1 cellular context compared by ENCODE assay signal in genomic region chr7:127699853-127700252, GRCh38.
TF ChIP-seq lines count a peak whose summit lies in the region.

No MANE protein-coding gene starts in this region.

TF ChIP-seq in WTC11, 78 proteins besides CTCF, POLR2A, EP300 and RAD21 (continued from another document):
- TF ChIP-seq, protein P1, sequence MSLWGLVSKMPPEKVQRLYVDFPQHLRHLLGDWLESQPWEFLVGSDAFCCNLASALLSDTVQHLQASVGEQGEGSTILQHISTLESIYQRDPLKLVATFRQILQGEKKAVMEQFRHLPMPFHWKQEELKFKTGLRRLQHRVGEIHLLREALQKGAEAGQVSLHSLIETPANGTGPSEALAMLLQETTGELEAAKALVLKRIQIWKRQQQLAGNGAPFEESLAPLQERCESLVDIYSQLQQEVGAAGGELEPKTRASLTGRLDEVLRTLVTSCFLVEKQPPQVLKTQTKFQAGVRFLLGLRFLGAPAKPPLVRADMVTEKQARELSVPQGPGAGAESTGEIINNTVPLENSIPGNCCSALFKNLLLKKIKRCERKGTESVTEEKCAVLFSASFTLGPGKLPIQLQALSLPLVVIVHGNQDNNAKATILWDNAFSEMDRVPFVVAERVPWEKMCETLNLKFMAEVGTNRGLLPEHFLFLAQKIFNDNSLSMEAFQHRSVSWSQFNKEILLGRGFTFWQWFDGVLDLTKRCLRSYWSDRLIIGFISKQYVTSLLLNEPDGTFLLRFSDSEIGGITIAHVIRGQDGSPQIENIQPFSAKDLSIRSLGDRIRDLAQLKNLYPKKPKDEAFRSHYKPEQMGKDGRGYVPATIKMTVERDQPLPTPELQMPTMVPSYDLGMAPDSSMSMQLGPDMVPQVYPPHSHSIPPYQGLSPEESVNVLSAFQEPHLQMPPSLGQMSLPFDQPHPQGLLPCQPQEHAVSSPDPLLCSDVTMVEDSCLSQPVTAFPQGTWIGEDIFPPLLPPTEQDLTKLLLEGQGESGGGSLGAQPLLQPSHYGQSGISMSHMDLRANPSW (CRISPR knock-in tag; conservative IDR thresholded peaks at IDR 0.05; ENCODE audit: low read depth) = no peak
- no peak for TF ChIP-seq ZNF317 (CRISPR knock-in tag; IDR thresholded peaks at IDR 0.05; ENCODE audit: borderline replicate concordance, low read depth)
- TF ChIP-seq, protein P2, sequence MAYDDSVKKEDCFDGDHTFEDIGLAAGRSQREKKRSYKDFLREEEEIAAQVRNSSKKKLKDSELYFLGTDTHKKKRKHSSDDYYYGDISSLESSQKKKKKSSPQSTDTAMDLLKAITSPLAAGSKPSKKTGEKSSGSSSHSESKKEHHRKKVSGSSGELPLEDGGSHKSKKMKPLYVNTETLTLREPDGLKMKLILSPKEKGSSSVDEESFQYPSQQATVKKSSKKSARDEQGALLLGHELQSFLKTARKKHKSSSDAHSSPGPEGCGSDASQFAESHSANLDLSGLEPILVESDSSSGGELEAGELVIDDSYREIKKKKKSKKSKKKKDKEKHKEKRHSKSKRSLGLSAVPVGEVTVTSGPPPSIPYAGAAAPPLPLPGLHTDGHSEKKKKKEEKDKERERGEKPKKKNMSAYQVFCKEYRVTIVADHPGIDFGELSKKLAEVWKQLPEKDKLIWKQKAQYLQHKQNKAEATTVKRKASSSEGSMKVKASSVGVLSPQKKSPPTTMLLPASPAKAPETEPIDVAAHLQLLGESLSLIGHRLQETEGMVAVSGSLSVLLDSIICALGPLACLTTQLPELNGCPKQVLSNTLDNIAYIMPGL (CRISPR knock-in tag; IDR thresholded peaks at IDR 0.05) = no peak
- TF ChIP-seq NFATC4 (CRISPR knock-in tag; IDR thresholded peaks at IDR 0.05) = no peak
- no peak for TF ChIP-seq USF1 (CRISPR knock-in tag; IDR thresholded peaks at IDR 0.05)
- TF ChIP-seq FOXJ3 (CRISPR knock-in tag; IDR thresholded peaks at IDR 0.05; ENCODE audit: borderline replicate concordance) = no peak
- TF ChIP-seq NR2C2 (CRISPR knock-in tag; IDR thresholded peaks at IDR 0.05) = no peak
- no peak for TF ChIP-seq RORB (CRISPR knock-in tag; IDR thresholded peaks at IDR 0.05)
- no peak for TF ChIP-seq ZNF219 (CRISPR knock-in tag; IDR thresholded peaks at IDR 0.05; ENCODE audit: borderline replicate concordance)
- no peak for TF ChIP-seq ATF1 (CRISPR knock-in tag; IDR thresholded peaks at IDR 0.05)
- TF ChIP-seq, protein P3, sequence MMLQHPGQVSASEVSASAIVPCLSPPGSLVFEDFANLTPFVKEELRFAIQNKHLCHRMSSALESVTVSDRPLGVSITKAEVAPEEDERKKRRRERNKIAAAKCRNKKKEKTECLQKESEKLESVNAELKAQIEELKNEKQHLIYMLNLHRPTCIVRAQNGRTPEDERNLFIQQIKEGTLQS (CRISPR knock-in tag; conservative IDR thresholded peaks at IDR 0.05) = no peak
- TF ChIP-seq PREB (CRISPR knock-in tag; IDR thresholded peaks at IDR 0.05; ENCODE audit: borderline replicate concordance) = no peak
- no peak for TF ChIP-seq E2F5 (CRISPR knock-in tag; IDR thresholded peaks at IDR 0.05)
